ENCODE assay signal across 1 cellular context in the genomic region with DNA sequence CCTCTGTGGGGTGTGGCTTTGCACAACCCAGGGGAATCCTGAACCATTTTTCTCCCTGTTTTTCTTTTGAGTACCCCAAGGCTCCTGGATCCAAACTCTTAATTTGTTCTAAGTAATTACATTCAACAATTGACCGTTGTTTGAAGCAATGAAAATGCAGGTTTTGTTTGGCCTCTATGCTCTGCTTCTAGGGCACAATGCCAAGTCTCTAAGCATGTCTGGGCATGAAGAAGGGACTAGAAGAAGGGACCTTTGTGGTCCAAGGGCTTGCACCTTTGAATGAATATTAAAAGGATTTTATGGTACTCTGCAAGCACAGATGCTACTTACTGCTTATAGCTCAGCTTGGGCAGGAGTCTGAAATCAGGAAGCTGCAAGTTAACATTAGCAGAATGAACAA.
TF ChIP-seq lines count a peak whose summit lies in the region.

No MANE protein-coding gene starts in this region.

TF ChIP-seq in GM12878, 131 proteins besides CTCF, POLR2A, EP300 and RAD21:
- TF ChIP-seq, protein P1, sequence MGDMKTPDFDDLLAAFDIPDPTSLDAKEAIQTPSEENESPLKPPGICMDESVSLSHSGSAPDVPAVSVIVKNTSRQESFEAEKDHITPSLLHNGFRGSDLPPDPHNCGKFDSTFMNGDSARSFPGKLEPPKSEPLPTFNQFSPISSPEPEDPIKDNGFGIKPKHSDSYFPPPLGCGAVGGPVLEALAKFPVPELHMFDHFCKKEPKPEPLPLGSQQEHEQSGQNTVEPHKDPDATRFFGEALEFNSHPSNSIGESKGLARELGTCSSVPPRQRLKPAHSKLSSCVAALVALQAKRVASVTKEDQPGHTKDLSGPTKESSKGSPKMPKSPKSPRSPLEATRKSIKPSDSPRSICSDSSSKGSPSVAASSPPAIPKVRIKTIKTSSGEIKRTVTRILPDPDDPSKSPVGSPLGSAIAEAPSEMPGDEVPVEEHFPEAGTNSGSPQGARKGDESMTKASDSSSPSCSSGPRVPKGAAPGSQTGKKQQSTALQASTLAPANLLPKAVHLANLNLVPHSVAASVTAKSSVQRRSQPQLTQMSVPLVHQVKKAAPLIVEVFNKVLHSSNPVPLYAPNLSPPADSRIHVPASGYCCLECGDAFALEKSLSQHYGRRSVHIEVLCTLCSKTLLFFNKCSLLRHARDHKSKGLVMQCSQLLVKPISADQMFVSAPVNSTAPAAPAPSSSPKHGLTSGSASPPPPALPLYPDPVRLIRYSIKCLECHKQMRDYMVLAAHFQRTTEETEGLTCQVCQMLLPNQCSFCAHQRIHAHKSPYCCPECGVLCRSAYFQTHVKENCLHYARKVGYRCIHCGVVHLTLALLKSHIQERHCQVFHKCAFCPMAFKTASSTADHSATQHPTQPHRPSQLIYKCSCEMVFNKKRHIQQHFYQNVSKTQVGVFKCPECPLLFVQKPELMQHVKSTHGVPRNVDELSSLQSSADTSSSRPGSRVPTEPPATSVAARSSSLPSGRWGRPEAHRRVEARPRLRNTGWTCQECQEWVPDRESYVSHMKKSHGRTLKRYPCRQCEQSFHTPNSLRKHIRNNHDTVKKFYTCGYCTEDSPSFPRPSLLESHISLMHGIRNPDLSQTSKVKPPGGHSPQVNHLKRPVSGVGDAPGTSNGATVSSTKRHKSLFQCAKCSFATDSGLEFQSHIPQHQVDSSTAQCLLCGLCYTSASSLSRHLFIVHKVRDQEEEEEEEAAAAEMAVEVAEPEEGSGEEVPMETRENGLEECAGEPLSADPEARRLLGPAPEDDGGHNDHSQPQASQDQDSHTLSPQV (IDR thresholded peaks at IDR 0.05), result no peak
- TF ChIP-seq CHD1 (IDR thresholded peaks at IDR 0.05; ENCODE audit: low read depth, low read length) (0 out of 2 replicates have a peak, but pooled peaks have one; percentile 41), ASH2L (IDR thresholded peaks at IDR 0.05; ENCODE audit: borderline replicate concordance, low read depth) (no peak)
